In the genomic region with DNA sequence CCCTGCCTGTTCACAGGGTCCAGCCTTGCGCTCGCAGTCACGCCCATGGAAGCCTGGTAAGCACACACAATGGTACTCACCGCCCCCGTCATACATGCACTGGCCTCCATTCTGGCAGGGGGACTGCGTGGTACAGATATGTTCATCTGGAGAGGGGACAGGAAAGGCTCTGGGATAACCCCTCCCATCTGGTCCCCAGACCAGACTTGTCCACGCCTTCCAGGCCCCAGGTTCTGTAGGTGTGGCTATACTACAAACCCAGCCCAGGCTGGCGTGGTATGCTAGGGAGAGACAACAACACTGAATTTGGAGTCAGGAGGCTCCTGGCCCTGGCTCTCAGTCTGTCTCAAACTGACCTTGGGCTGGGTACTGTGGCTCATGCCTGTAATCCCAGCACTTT, we compare ENCODE assay signal across 26 cellular contexts. TPM values are rescaled to one million over a fixed set of nuclear protein-coding genes. Genes with fewer than 3 reads are reported as not detected.
"Had no signal": no experiment of that assay in that cellular context is flagged by ENCODE, and none has a peak within 500 bp of the region (broad histone marks: within the 10 kb centered on the region; RNA-seq: fewer than 3 reads in every experiment).

No MANE protein-coding gene starts in this region.

- H3K27ac ChIP-seq: dorsolateral prefrontal cortex, foreskin keratinocyte, gastroesophageal sphincter, neutrophil, pancreas, thoracic aorta, transverse colon, vagina had no signal

- ATAC-seq: foreskin keratinocyte; gastroesophageal sphincter; left lobe of liver; naive thymus-derived CD4-positive, alpha-beta T cell; pancreas; sciatic nerve; stimulated activated memory B cell treated with anti-CD40 and anti-IgM and Interleukin-4, amounts not matched to agents 10 μg/mL and 1 μg/mL and 100 μg/mL, for 72 hours had no signal

- H3K4me3 ChIP-seq: dorsolateral prefrontal cortex, gastroesophageal sphincter, heart right ventricle, pancreas, thoracic aorta, transverse colon, vagina had no signal

- FAIRE-seq: colon, pancreas had no signal

- H3K27ac Mint-ChIP-seq: stimulated activated memory B cell treated with anti-CD40 and anti-IgM and Interleukin-4, amounts not matched to agents 10 μg/mL and 1 μg/mL and 100 μg/mL, for 72 hours; stimulated activated naive CD8-positive, alpha-beta T cell treated with anti-CD3 and anti-CD28 coated beads, Interleukin-15, Interleukin-2, amounts not matched to agents 100 ng/mL and 50 ng/mL, for 24 hours had no signal

- H3K9me3 Mint-ChIP-seq: immature natural killer cell; naive thymus-derived CD4-positive, alpha-beta T cell; stimulated activated memory B cell treated with anti-CD40 and anti-IgM and Interleukin-4, amounts not matched to agents 10 μg/mL and 1 μg/mL and 100 μg/mL, for 72 hours; stimulated activated naive CD8-positive, alpha-beta T cell treated with anti-CD3 and anti-CD28 coated beads, Interleukin-15, Interleukin-2, amounts not matched to agents 100 ng/mL and 50 ng/mL, for 24 hours had no signal

- DNase-seq: caudate nucleus; cerebellar nuclear complex; dorsolateral prefrontal cortex; effector CD4-positive, alpha-beta T cell; foreskin keratinocyte; heart right ventricle; hypothalamus; immature natural killer cell; islet precursor cell; mesendoderm; midbrain; naive thymus-derived CD4-positive, alpha-beta T cell; retina; stimulated activated CD4-positive, alpha-beta T cell treated with anti-CD3 and anti-CD28 coated beads, Interleukin-2, amount 100 ng/mL, for 24 hours; stimulated activated CD4-positive, alpha-beta T cell treated with anti-CD3 and anti-CD28 coated beads, Interleukin-4, amount 100 ng/mL, for 24 hours; transverse colon had no signal

- H3K27me3 ChIP-seq: foreskin keratinocyte, vagina had no signal

- H3K9me3 ChIP-seq: heart right ventricle, neutrophil, pancreas, thoracic aorta, transverse colon, vagina had no signal

- H3K4me3 Mint-ChIP-seq: immature natural killer cell; naive thymus-derived CD4-positive, alpha-beta T cell; stimulated activated memory B cell treated with anti-CD40 and anti-IgM and Interleukin-4, amounts not matched to agents 10 μg/mL and 1 μg/mL and 100 μg/mL, for 72 hours; stimulated activated naive CD8-positive, alpha-beta T cell treated with anti-CD3 and anti-CD28 coated beads, Interleukin-15, Interleukin-2, amounts not matched to agents 100 ng/mL and 50 ng/mL, for 24 hours had no signal

RNA-seq across cellular contexts. Expression of gene DLK2, which starts 3.4 kb away (rescaled TPM):
- total RNA-seq: left lobe of liver, thoracic aorta had no signal

RNA-seq across cellular contexts. Expression of gene LRRC73, which starts 58.2 kb away (rescaled TPM):
- total RNA-seq: vagina had no signal
- polyA plus RNA-seq: immature natural killer cell; naive thymus-derived CD4-positive, alpha-beta T cell had no signal
